26 cellular contexts compared by ENCODE assay signal in the genomic region with DNA sequence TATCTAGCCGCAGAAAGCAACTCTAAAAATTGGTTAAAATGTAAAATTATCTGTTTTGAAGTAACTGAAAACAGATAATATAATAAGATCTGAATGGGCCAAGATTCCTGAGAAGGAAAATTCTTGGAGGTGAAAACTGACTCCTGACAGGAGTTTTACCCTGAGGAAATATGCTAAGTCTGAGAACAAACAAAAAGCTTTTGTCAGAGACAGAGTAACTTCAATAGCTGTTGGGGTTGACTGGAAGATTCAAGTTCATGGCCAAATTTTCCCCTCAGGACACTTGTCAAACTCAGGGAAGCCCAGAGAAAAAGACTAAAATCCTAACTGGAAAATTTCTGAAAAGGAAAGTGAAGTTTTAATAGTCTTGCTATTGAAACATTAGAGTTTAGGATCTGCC. TPM values are rescaled to one million over a fixed set of nuclear protein-coding genes. Genes with fewer than 3 reads are reported as not detected.
"Had no signal": no experiment of that assay in that cellular context is flagged by ENCODE, and none has a peak within 500 bp of the region (broad histone marks: within the 10 kb centered on the region; RNA-seq: fewer than 3 reads in every experiment).

No MANE protein-coding gene starts in this region.

- H3K4me1 Mint-ChIP-seq: naive thymus-derived CD4-positive, alpha-beta T cell; nephron; neural progenitor cell; stimulated activated naive CD8-positive, alpha-beta T cell treated with anti-CD3 and anti-CD28 coated beads, Interleukin-15, amount 100 ng/mL, for 72 hours had no signal

- H3K4me3 ChIP-seq: heart right ventricle, left lung, neural progenitor cell, right lobe of liver, thyroid gland, vagina had no signal

- H3K9me3 ChIP-seq: right lobe of liver, thyroid gland, vagina had no signal

- H3K4me3 Mint-ChIP-seq: naive thymus-derived CD4-positive, alpha-beta T cell; nephron; neural progenitor cell; stimulated activated naive CD8-positive, alpha-beta T cell treated with anti-CD3 and anti-CD28 coated beads, Interleukin-15, amount 100 ng/mL, for 72 hours had no signal

- H3K27ac Mint-ChIP-seq: naive thymus-derived CD4-positive, alpha-beta T cell; nephron; neural progenitor cell; progenitor cell of endocrine pancreas; stimulated activated naive CD8-positive, alpha-beta T cell treated with anti-CD3 and anti-CD28 coated beads, Interleukin-15, amount 100 ng/mL, for 72 hours had no signal

- H3K9ac ChIP-seq: neural progenitor cell, parathyroid adenoma had no signal

- H3K4me2 ChIP-seq: neural progenitor cell had no signal

- DNase-seq: cortex of kidney; foreskin melanocyte; glutamatergic neuron; heart right ventricle; hippocampal formation; left cardiac atrium; left lung; mesenchymal stem cell; midbrain; naive thymus-derived CD4-positive, alpha-beta T cell; right lobe of liver; small intestine; stimulated activated CD4-positive, alpha-beta T cell treated with anti-CD3 and anti-CD28 coated beads, Interleukin-15, amount 100 ng/mL, for 24 hours; stimulated activated CD4-positive, alpha-beta T cell treated with anti-CD3 and anti-CD28 coated beads, Interleukin-2, amount 100 ng/mL, for 48 hours; stimulated activated CD8-positive, alpha-beta memory T cell treated with anti-CD3 and anti-CD28 coated beads, Interleukin-4, amount 100 ng/mL, for 48 hours; stimulated activated naive CD4-positive, alpha-beta T cell; stimulated activated naive CD8-positive, alpha-beta T cell treated with anti-CD3 and anti-CD28 coated beads, Interleukin-15, amount 100 ng/mL, for 72 hours; thyroid gland; trophoblast cell had no signal

- H3K79me2 ChIP-seq: parathyroid adenoma had no signal

- ATAC-seq: esophagus mucosa; heart right ventricle; left cardiac atrium; left lung; naive thymus-derived CD4-positive, alpha-beta T cell; right lobe of liver; stimulated activated naive CD8-positive, alpha-beta T cell treated with anti-CD3 and anti-CD28 coated beads, Interleukin-15, amount 100 ng/mL, for 72 hours had no signal

- H2AFZ ChIP-seq: neural progenitor cell, parathyroid adenoma had no signal

- H3K4me1 ChIP-seq: heart right ventricle, left lung, neural progenitor cell, parathyroid adenoma, right lobe of liver, thyroid gland, vagina had no signal

- H3K27ac ChIP-seq: epithelial cell of prostate, heart right ventricle, left lung, neural progenitor cell, parathyroid adenoma, right lobe of liver, thyroid gland, vagina had no signal

- H3K27me3 ChIP-seq: neural progenitor cell, thyroid gland, vagina had no signal

- H3K36me3 ChIP-seq: heart right ventricle, left lung, right lobe of liver, thyroid gland, vagina had no signal

- H3K27me3 Mint-ChIP-seq: progenitor cell of endocrine pancreas had no signal

RNA-seq across cellular contexts. Expression of gene PCDHB4, which starts 5.7 kb away (rescaled TPM):
- polyA plus RNA-seq: naive thymus-derived CD4-positive, alpha-beta T cell had no signal

RNA-seq across cellular contexts. Expression of gene PCDHB5, which starts 7.7 kb away (rescaled TPM):
- polyA plus RNA-seq: naive thymus-derived CD4-positive, alpha-beta T cell had no signal

RNA-seq across cellular contexts. Expression of gene PCDHB6, which starts 22.6 kb away (rescaled TPM):
- total RNA-seq: naive thymus-derived CD4-positive, alpha-beta T cell; vagina had no signal
- polyA plus RNA-seq: naive thymus-derived CD4-positive, alpha-beta T cell had no signal

RNA-seq across cellular contexts. Expression of gene PCDHB3, which starts 27.0 kb away (rescaled TPM):
- total RNA-seq: naive thymus-derived CD4-positive, alpha-beta T cell had no signal
- polyA plus RNA-seq: naive thymus-derived CD4-positive, alpha-beta T cell had no signal

RNA-seq across cellular contexts. Expression of gene PCDHB2, which starts 32.9 kb away (rescaled TPM):
- polyA plus RNA-seq: naive thymus-derived CD4-positive, alpha-beta T cell had no signal
